Comparison of ENCODE assay signal across 9 cellular contexts in the genomic region with DNA sequence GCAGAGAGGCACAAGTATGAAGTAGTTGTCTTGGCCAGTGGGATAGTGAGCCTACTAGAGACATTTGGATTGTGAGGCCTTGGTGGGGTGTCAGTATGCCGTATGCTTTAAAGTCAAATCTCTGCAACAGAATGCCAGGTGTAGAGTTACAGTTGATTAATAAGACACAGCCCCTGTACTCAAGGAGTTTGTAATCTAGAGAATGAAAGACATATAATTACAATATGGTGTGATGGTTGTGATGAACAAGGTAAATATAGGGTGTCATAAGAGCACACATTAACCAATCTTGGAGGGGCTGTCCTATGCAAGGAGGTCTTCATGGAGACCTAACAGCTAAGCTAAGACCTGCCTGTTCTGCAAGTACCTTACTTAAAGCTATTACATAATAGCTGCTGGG.
"Had no signal": no experiment of that assay in that cellular context is flagged by ENCODE, and none has a peak within 500 bp of the region (broad histone marks: within the 10 kb centered on the region; RNA-seq: fewer than 3 reads in every experiment).

No MANE protein-coding gene starts in this region.

- FAIRE-seq: HTR-8/SVneo, K562 had no signal

- DNase-seq: GM23248, GOT3, H7, IMR-90, KG1 had no signal

- H3K4me1 ChIP-seq: HAP-1 had no signal

- H3K36me3 ChIP-seq: HAP-1 had no signal

- ATAC-seq: HCT116, K562 had no signal

- H3K27ac ChIP-seq: GM23248 had no signal

- H3K9ac ChIP-seq: GM23248 had no signal

- H2AFZ ChIP-seq: GM23248 had no signal

- H3K9me3 ChIP-seq: HAP-1 had no signal

- H3K4me3 ChIP-seq: GM23248, HAP-1, K562 had no signal
